1 cellular context compared by ENCODE assay signal in genomic region chr1:102045752-102046151, GRCh38.
TF ChIP-seq lines count a peak whose summit lies in the region.

No MANE protein-coding gene starts in this region.

TF ChIP-seq in SK-N-SH, 30 proteins besides CTCF, POLR2A, EP300 and RAD21 (continued from another document):
- no peak for TF ChIP-seq MAX (IDR thresholded peaks at IDR 0.05; ENCODE audit: low read depth)
- no peak for TF ChIP-seq IRF3 (IDR thresholded peaks at IDR 0.05; ENCODE audit: low read depth, low read length)
- no peak for TF ChIP-seq MXI1 (IDR thresholded peaks at IDR 0.05; ENCODE audit: low read depth, low read length)
- no peak for TF ChIP-seq CHD2 (IDR thresholded peaks at IDR 0.05; ENCODE audit: low read length, partially characterized antibody)
- no peak for TF ChIP-seq TCF12 (IDR thresholded peaks at IDR 0.05)
